In genomic region chr1:88936223-88936523, GRCh38 we compare ENCODE assay signal across 13 cellular contexts.
"Had no signal": no experiment of that assay in that cellular context is flagged by ENCODE, and none has a peak within 500 bp of the region (broad histone marks: within the 10 kb centered on the region; RNA-seq: fewer than 3 reads in every experiment).

No MANE protein-coding gene starts in this region.

- H3K36me3 ChIP-seq: breast epithelium had no signal

- H3K4me3 Mint-ChIP-seq: activated CD8-positive, alpha-beta memory T cell treated with anti-CD3 and anti-CD28 coated beads, Interleukin-2, amount 10 ng/mL, durations not matched to agents 7 days and 5 days; activated naive CD8-positive, alpha-beta T cell treated with anti-CD3 and anti-CD28 coated beads, Interleukin-2, amount 10 ng/mL, durations not matched to agents 7 days and 5 days; activated T-cell treated with anti-CD3 and anti-CD28 coated beads, Interleukin-2, amount 50 U/mL, for 24 hours had no signal

- ATAC-seq: activated CD8-positive, alpha-beta memory T cell treated with anti-CD3 and anti-CD28 coated beads, Interleukin-2, amount 10 ng/mL, durations not matched to agents 7 days and 5 days; left ventricle myocardium superior had no signal

- H3K9me3 Mint-ChIP-seq: activated naive CD8-positive, alpha-beta T cell treated with anti-CD3 and anti-CD28 coated beads, Interleukin-2, amount 10 ng/mL, durations not matched to agents 7 days and 5 days; activated T-cell treated with anti-CD3 and anti-CD28 coated beads, Interleukin-2, amount 50 U/mL, for 24 hours had no signal

- H3K4me1 ChIP-seq: breast epithelium, foreskin keratinocyte, heart right ventricle, stomach, vagina had no signal

- H3K4me3 ChIP-seq: breast epithelium, heart right ventricle, skin epidermis, stomach, vagina had no signal

- H3K27me3 ChIP-seq: breast epithelium, foreskin keratinocyte, heart right ventricle, neutrophil, stomach, vagina had no signal

- H3K27ac Mint-ChIP-seq: activated CD8-positive, alpha-beta memory T cell treated with anti-CD3 and anti-CD28 coated beads, Interleukin-2, amount 10 ng/mL, durations not matched to agents 7 days and 5 days; activated naive CD8-positive, alpha-beta T cell treated with anti-CD3 and anti-CD28 coated beads, Interleukin-2, amount 10 ng/mL, durations not matched to agents 7 days and 5 days; activated T-cell treated with anti-CD3 and anti-CD28 coated beads, Interleukin-2, amount 50 U/mL, for 24 hours had no signal

- H3K27ac ChIP-seq: breast epithelium, foreskin keratinocyte, heart right ventricle, skin epidermis, stomach, vagina had no signal

- H3K9me3 ChIP-seq: breast epithelium, neutrophil, stomach, vagina had no signal

- DNase-seq: activated CD8-positive, alpha-beta memory T cell treated with anti-CD3 and anti-CD28 coated beads, Interleukin-2, amount 10 ng/mL, durations not matched to agents 7 days and 5 days; activated gamma-delta T cell treated with Interleukin-2 at 50 U/mL for 16 hours; activated naive CD8-positive, alpha-beta T cell treated with anti-CD3 and anti-CD28 coated beads, Interleukin-2, amount 10 ng/mL, durations not matched to agents 7 days and 5 days; activated T-cell treated with anti-CD3 and anti-CD28 coated beads, Interleukin-2, amount 50 U/mL, for 24 hours; aorta; heart right ventricle; left ventricle myocardium superior; stomach had no signal

- H3K27me3 Mint-ChIP-seq: activated CD8-positive, alpha-beta memory T cell treated with anti-CD3 and anti-CD28 coated beads, Interleukin-2, amount 10 ng/mL, durations not matched to agents 7 days and 5 days; activated naive CD8-positive, alpha-beta T cell treated with anti-CD3 and anti-CD28 coated beads, Interleukin-2, amount 10 ng/mL, durations not matched to agents 7 days and 5 days; activated T-cell treated with anti-CD3 and anti-CD28 coated beads, Interleukin-2, amount 50 U/mL, for 24 hours had no signal
